In the genomic region with DNA sequence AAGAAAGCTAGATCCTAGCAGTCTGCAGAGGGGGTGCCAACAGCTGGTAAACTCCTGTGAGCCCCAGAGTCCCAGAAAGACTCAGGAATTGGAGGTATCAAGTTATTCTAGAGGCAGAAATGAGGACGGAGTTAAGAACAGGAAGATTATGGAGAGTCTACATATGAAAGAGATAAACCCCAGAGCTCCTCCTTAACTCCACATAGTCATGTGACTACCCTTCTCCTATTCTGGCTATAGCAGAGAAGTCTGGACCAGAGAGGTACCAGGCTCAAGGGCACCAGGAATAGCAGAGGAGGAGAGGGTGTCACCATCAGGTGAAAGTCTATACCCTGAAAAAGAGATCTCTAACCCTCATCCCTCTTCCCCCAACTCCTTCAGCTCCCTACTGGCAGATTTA, we compare ENCODE assay signal across 36 cellular contexts. TPM values are rescaled to one million over a fixed set of nuclear protein-coding genes. Genes with fewer than 3 reads are reported as not detected.
"Had no signal": no experiment of that assay in that cellular context is flagged by ENCODE, and none has a peak within 500 bp of the region (broad histone marks: within the 10 kb centered on the region; RNA-seq: fewer than 3 reads in every experiment).

No MANE protein-coding gene starts in this region.

- H3K36me3 ChIP-seq: MG63 had no signal

- H3K4me3 ChIP-seq: MG63 had no signal

- H3K27me3 ChIP-seq: MG63 had no signal

- H3K9me3 ChIP-seq: MG63 had no signal

- DNase-seq: Kasumi-1, MG63, MM.1S, MV-4-11, NCI-H1048, NCI-H1092, NCI-H1092 treated with DMSO at 0.1 percent for 48 hours, NCI-H1105, NCI-H1105 treated with DMSO at 0.1 percent for 48 hours, NCI-H1417, NCI-H1417 treated with DMSO at 0.1 percent for 48 hours, NCI-H1436, NCI-H1436 treated with DMSO at 0.1 percent for 48 hours, NCI-H146, NCI-H1694, NCI-H1694 treated with DMSO at 0.1 percent for 48 hours, NCI-H187, NCI-H187 treated with DMSO at 0.1 percent for 48 hours, NCI-H1930, NCI-H2029, NCI-H2029 treated with DMSO at 0.1 percent for 48 hours, NCI-H2081, NCI-H2081 treated with DMSO at 0.1 percent for 48 hours, NCI-H2171, NCI-H2171 treated with DMSO at 0.1 percent for 48 hours, NCI-H2227 treated with DMSO at 0.1 percent for 48 hours, NCI-H226, NCI-H345, NCI-H446, NCI-H446 treated with DMSO at 0.1 percent for 48 hours, NCI-H510A, NCI-H510A treated with DMSO at 0.1 percent for 48 hours, NCI-H524, NCI-H524 treated with DMSO at 0.1 percent for 48 hours, NCI-H526 had no signal

RNA-seq across cellular contexts. Expression of gene SCUBE2, which starts 29.6 kb away (rescaled TPM):
- total RNA-seq: NCI-H460 had no signal
